In the genomic region with DNA sequence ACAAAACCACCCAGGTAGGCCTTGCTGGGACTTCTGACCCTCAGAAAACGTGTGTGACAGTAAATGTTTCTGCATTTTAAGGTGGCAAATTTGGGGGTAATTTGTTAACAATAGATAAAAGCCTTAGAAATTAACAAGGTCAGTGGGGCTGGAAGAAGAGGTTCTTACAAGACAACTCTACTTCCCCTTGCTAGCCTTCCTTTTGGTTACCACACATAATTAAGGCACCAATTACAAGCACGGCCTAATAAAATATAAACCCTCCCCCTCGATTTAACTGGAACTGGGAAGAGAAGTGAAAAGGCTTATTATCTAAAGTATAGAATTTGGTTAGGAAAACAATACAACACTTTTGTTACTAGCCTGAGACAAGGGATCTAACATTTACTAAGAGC, we compare ENCODE assay signal across 1 cellular context.
TF ChIP-seq lines count a peak whose summit lies in the region.

No MANE protein-coding gene starts in this region.

TF ChIP-seq in GM12878, 131 proteins besides CTCF, POLR2A, EP300 and RAD21:
- no peak for TF ChIP-seq KAT2A (conservative IDR thresholded peaks at IDR 0.05; ENCODE audit: control insufficient read depth, low read depth, low read length)
- TF ChIP-seq BCL11A (IDR thresholded peaks at IDR 0.05; ENCODE audit: low read depth, low read length) = no peak
- peak; percentile 59; the same call in 1 of the 2 replicates for TF ChIP-seq MTA2 (IDR thresholded peaks at IDR 0.05; ENCODE audit: low read depth)
- no peak for TF ChIP-seq SRF (IDR thresholded peaks at IDR 0.05; ENCODE audit: low read depth in 2 of 2, low read length in 2 of 2)
- TF ChIP-seq, protein P1, sequence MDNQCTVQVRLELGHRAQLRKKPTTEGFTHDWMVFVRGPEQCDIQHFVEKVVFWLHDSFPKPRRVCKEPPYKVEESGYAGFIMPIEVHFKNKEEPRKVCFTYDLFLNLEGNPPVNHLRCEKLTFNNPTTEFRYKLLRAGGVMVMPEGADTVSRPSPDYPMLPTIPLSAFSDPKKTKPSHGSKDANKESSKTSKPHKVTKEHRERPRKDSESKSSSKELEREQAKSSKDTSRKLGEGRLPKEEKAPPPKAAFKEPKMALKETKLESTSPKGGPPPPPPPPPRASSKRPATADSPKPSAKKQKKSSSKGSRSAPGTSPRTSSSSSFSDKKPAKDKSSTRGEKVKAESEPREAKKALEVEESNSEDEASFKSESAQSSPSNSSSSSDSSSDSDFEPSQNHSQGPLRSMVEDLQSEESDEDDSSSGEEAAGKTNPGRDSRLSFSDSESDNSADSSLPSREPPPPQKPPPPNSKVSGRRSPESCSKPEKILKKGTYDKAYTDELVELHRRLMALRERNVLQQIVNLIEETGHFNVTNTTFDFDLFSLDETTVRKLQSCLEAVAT (IDR thresholded peaks at IDR 0.05) = no peak
- TF ChIP-seq BHLHE40 (IDR thresholded peaks at IDR 0.05; ENCODE audit: borderline replicate concordance in 1 of 2, low read depth in 2 of 2, low read length in 1 of 2) = no peak
- no peak for TF ChIP-seq CHD2 (IDR thresholded peaks at IDR 0.05; ENCODE audit: borderline replicate concordance, low read depth, low read length)
- no peak for TF ChIP-seq FOXM1 (IDR thresholded peaks at IDR 0.05; ENCODE audit: low read depth, low read length)
- no peak for TF ChIP-seq HDAC6 (IDR thresholded peaks at IDR 0.05; ENCODE audit: unreplicated experiment)
- 0 out of 2 replicates have a peak, but pooled peaks have one; percentile 56 for TF ChIP-seq NR2F1 (conservative IDR thresholded peaks at IDR 0.05)
- no peak for TF ChIP-seq CREM (IDR thresholded peaks at IDR 0.05; ENCODE audit: low read depth)
- TF ChIP-seq SREBF2 (IDR thresholded peaks at IDR 0.05; ENCODE audit: low read length) = no peak
- TF ChIP-seq POLR2AphosphoS5 (IDR thresholded peaks at IDR 0.05; ENCODE audit: low read length) = no peak
- 0 out of 2 replicates have a peak, but pooled peaks have one; percentile 17 for TF ChIP-seq NBN (IDR thresholded peaks at IDR 0.05)
- no peak for TF ChIP-seq ZBED1 (IDR thresholded peaks at IDR 0.05; ENCODE audit: borderline replicate concordance)
- TF ChIP-seq WRNIP1 (IDR thresholded peaks at IDR 0.05; ENCODE audit: borderline replicate concordance, low read depth, low read length) = no peak
- no peak for TF ChIP-seq STAT1 (conservative IDR thresholded peaks at IDR 0.05)
- TF ChIP-seq RUNX3 (IDR thresholded peaks at IDR 0.05; ENCODE audit: low read length) = 0 out of 2 replicates have a peak, but pooled peaks have one; percentile 29
- TF ChIP-seq, protein P2, sequence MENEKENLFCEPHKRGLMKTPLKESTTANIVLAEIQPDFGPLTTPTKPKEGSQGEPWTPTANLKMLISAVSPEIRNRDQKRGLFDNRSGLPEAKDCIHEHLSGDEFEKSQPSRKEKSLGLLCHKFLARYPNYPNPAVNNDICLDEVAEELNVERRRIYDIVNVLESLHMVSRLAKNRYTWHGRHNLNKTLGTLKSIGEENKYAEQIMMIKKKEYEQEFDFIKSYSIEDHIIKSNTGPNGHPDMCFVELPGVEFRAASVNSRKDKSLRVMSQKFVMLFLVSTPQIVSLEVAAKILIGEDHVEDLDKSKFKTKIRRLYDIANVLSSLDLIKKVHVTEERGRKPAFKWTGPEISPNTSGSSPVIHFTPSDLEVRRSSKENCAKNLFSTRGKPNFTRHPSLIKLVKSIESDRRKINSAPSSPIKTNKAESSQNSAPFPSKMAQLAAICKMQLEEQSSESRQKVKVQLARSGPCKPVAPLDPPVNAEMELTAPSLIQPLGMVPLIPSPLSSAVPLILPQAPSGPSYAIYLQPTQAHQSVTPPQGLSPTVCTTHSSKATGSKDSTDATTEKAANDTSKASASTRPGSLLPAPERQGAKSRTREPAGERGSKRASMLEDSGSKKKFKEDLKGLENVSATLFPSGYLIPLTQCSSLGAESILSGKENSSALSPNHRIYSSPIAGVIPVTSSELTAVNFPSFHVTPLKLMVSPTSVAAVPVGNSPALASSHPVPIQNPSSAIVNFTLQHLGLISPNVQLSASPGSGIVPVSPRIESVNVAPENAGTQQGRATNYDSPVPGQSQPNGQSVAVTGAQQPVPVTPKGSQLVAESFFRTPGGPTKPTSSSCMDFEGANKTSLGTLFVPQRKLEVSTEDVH (IDR thresholded peaks at IDR 0.05; ENCODE audit: low read depth, partially characterized antibody) = no peak
- TF ChIP-seq ZNF384 (IDR thresholded peaks at IDR 0.05; ENCODE audit: borderline replicate concordance, low read depth, low read length) = no peak
- no peak for TF ChIP-seq NFYA (IDR thresholded peaks at IDR 0.05; ENCODE audit: borderline replicate concordance, low read depth, low read length)
- no peak for TF ChIP-seq GATAD2B (conservative IDR thresholded peaks at IDR 0.05; ENCODE audit: low read depth)
- no peak for TF ChIP-seq ZNF207 (IDR thresholded peaks at IDR 0.05; ENCODE audit: borderline replicate concordance)
- TF ChIP-seq YBX1 (IDR thresholded peaks at IDR 0.05) = no peak
- TF ChIP-seq SMARCA5 (IDR thresholded peaks at IDR 0.05) = no peak
- no peak for TF ChIP-seq POU2F2 (IDR thresholded peaks at IDR 0.05; ENCODE audit: borderline replicate concordance, low read depth, low read length)
- TF ChIP-seq RFX5 (IDR thresholded peaks at IDR 0.05; ENCODE audit: low read depth, low read length) = no peak
- no peak for TF ChIP-seq DPF2 (IDR thresholded peaks at IDR 0.05)
- TF ChIP-seq, protein P3, sequence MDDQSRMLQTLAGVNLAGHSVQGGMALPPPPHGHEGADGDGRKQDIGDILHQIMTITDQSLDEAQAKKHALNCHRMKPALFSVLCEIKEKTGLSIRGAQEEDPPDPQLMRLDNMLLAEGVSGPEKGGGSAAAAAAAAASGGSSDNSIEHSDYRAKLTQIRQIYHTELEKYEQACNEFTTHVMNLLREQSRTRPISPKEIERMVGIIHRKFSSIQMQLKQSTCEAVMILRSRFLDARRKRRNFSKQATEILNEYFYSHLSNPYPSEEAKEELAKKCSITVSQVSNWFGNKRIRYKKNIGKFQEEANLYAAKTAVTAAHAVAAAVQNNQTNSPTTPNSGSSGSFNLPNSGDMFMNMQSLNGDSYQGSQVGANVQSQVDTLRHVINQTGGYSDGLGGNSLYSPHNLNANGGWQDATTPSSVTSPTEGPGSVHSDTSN (IDR thresholded peaks at IDR 0.05; ENCODE audit: insufficient replicate concordance, low read depth, low read length) = no peak
- no peak for TF ChIP-seq SUZ12 (IDR thresholded peaks at IDR 0.05; ENCODE audit: unreplicated experiment)
- TF ChIP-seq, protein P4, sequence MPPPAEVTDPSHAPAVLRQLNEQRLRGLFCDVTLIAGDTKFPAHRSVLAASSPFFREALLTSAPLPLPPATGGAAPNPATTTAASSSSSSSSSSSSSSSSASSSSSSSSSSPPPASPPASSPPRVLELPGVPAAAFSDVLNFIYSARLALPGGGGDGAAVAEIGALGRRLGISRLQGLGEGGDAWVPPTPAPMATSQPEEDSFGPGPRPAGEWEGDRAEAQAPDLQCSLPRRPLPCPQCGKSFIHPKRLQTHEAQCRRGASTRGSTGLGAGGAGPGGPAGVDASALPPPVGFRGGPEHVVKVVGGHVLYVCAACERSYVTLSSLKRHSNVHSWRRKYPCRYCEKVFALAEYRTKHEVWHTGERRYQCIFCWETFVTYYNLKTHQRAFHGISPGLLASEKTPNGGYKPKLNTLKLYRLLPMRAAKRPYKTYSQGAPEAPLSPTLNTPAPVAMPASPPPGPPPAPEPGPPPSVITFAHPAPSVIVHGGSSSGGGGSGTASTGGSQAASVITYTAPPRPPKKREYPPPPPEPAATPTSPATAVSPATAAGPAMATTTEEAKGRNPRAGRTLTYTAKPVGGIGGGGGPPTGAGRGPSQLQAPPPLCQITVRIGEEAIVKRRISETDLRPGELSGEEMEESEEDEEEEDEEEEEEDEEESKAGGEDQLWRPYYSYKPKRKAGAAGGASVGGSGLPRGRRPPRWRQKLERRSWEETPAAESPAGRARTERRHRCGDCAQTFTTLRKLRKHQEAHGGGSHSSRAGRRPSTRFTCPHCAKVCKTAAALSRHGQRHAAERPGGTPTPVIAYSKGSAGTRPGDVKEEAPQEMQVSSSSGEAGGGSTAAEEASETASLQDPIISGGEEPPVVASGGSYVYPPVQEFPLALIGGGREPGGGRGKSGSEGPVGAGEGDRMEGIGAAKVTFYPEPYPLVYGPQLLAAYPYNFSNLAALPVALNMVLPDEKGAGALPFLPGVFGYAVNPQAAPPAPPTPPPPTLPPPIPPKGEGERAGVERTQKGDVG (CRISPR knock-in tag; IDR thresholded peaks at IDR 0.05) = no peak
